Comparison of ENCODE assay signal across 1 cellular context in the genomic region with DNA sequence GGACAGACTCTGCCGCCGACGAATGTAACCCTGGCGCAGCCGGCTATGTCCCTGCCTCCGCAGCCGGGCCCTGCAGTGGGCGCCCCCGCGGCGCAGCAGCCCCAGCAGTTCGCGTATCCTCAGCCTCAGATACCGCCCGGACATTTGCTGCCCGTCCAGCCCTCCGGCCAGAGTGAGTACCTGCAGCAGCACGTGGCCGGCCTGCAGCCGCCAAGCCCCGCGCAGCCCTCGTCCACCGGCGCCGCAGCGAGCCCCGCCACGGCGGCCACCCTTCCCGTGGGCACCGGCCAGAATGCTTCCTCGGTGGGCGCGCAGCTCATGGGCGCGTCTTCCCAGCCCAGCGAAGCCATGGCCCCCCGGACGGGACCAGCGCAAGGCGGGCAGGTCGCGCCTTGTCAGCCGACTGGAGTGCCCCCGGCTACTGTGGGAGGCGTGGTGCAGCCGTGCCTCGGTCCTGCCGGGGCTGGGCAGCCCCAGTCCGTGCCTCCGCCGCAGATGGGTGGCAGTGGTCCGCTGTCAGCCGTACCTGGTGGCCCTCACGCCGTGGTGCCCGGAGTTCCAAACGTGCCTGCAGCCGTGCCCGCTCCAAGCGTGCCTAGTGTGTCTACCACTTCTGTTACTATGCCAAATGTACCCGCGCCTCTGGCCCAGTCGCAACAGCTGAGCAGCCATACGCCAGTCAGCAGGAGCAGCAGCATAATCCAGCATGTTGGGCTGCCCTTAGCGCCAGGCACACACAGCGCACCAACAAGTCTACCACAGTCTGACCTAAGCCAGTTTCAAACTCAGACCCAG.
TF ChIP-seq lines count a peak whose summit lies in the region.

No MANE protein-coding gene starts in this region.

TF ChIP-seq in HepG2, 621 proteins besides CTCF, POLR2A, EP300 and RAD21 (continued from another document):
- TF ChIP-seq, protein P1, sequence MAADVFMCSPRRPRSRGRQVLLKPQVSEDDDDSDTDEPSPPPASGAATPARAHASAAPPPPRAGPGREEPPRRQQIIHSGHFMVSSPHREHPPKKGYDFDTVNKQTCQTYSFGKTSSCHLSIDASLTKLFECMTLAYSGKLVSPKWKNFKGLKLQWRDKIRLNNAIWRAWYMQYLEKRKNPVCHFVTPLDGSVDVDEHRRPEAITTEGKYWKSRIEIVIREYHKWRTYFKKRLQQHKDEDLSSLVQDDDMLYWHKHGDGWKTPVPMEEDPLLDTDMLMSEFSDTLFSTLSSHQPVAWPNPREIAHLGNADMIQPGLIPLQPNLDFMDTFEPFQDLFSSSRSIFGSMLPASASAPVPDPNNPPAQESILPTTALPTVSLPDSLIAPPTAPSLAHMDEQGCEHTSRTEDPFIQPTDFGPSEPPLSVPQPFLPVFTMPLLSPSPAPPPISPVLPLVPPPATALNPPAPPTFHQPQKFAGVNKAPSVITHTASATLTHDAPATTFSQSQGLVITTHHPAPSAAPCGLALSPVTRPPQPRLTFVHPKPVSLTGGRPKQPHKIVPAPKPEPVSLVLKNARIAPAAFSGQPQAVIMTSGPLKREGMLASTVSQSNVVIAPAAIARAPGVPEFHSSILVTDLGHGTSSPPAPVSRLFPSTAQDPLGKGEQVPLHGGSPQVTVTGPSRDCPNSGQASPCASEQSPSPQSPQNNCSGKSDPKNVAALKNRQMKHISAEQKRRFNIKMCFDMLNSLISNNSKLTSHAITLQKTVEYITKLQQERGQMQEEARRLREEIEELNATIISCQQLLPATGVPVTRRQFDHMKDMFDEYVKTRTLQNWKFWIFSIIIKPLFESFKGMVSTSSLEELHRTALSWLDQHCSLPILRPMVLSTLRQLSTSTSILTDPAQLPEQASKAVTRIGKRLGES (CRISPR knock-in tag; IDR thresholded peaks at IDR 0.05; ENCODE audit: borderline replicate concordance) = no peak
- 0 out of 2 replicates have a peak, but pooled peaks have one; percentile 4 for TF ChIP-seq FOXO1 (CRISPR knock-in tag; IDR thresholded peaks at IDR 0.05)
- TF ChIP-seq, protein P2, sequence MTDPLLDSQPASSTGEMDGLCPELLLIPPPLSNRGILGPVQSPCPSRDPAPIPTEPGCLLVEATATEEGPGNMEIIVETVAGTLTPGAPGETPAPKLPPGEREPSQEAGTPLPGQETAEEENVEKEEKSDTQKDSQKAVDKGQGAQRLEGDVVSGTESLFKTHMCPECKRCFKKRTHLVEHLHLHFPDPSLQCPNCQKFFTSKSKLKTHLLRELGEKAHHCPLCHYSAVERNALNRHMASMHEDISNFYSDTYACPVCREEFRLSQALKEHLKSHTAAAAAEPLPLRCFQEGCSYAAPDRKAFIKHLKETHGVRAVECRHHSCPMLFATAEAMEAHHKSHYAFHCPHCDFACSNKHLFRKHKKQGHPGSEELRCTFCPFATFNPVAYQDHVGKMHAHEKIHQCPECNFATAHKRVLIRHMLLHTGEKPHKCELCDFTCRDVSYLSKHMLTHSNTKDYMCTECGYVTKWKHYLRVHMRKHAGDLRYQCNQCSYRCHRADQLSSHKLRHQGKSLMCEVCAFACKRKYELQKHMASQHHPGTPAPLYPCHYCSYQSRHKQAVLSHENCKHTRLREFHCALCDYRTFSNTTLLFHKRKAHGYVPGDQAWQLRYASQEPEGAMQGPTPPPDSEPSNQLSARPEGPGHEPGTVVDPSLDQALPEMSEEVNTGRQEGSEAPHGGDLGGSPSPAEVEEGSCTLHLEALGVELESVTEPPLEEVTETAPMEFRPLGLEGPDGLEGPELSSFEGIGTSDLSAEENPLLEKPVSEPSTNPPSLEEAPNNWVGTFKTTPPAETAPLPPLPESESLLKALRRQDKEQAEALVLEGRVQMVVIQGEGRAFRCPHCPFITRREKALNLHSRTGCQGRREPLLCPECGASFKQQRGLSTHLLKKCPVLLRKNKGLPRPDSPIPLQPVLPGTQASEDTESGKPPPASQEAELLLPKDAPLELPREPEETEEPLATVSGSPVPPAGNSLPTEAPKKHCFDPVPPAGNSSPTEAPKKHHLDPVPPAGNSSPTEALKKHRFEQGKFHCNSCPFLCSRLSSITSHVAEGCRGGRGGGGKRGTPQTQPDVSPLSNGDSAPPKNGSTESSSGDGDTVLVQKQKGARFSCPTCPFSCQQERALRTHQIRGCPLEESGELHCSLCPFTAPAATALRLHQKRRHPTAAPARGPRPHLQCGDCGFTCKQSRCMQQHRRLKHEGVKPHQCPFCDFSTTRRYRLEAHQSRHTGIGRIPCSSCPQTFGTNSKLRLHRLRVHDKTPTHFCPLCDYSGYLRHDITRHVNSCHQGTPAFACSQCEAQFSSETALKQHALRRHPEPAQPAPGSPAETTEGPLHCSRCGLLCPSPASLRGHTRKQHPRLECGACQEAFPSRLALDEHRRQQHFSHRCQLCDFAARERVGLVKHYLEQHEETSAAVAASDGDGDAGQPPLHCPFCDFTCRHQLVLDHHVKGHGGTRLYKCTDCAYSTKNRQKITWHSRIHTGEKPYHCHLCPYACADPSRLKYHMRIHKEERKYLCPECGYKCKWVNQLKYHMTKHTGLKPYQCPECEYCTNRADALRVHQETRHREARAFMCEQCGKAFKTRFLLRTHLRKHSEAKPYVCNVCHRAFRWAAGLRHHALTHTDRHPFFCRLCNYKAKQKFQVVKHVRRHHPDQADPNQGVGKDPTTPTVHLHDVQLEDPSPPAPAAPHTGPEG (CRISPR knock-in tag; IDR thresholded peaks at IDR 0.05) = 0 out of 2 replicates have a peak, but pooled peaks have one; percentile 13
- no peak for TF ChIP-seq ZBTB3 (CRISPR knock-in tag; IDR thresholded peaks at IDR 0.05; ENCODE audit: borderline replicate concordance, low read depth)
- TF ChIP-seq SNAI1 (CRISPR knock-in tag; IDR thresholded peaks at IDR 0.05; ENCODE audit: borderline replicate concordance) = 0 out of 2 replicates have a peak, but pooled peaks have one; percentile 35
- TF ChIP-seq, protein P3, sequence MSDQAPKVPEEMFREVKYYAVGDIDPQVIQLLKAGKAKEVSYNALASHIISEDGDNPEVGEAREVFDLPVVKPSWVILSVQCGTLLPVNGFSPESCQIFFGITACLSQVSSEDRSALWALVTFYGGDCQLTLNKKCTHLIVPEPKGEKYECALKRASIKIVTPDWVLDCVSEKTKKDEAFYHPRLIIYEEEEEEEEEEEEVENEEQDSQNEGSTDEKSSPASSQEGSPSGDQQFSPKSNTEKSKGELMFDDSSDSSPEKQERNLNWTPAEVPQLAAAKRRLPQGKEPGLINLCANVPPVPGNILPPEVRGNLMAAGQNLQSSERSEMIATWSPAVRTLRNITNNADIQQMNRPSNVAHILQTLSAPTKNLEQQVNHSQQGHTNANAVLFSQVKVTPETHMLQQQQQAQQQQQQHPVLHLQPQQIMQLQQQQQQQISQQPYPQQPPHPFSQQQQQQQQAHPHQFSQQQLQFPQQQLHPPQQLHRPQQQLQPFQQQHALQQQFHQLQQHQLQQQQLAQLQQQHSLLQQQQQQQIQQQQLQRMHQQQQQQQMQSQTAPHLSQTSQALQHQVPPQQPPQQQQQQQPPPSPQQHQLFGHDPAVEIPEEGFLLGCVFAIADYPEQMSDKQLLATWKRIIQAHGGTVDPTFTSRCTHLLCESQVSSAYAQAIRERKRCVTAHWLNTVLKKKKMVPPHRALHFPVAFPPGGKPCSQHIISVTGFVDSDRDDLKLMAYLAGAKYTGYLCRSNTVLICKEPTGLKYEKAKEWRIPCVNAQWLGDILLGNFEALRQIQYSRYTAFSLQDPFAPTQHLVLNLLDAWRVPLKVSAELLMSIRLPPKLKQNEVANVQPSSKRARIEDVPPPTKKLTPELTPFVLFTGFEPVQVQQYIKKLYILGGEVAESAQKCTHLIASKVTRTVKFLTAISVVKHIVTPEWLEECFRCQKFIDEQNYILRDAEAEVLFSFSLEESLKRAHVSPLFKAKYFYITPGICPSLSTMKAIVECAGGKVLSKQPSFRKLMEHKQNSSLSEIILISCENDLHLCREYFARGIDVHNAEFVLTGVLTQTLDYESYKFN (CRISPR knock-in tag; conservative IDR thresholded peaks at IDR 0.05) = no peak
- TF ChIP-seq, protein P4, sequence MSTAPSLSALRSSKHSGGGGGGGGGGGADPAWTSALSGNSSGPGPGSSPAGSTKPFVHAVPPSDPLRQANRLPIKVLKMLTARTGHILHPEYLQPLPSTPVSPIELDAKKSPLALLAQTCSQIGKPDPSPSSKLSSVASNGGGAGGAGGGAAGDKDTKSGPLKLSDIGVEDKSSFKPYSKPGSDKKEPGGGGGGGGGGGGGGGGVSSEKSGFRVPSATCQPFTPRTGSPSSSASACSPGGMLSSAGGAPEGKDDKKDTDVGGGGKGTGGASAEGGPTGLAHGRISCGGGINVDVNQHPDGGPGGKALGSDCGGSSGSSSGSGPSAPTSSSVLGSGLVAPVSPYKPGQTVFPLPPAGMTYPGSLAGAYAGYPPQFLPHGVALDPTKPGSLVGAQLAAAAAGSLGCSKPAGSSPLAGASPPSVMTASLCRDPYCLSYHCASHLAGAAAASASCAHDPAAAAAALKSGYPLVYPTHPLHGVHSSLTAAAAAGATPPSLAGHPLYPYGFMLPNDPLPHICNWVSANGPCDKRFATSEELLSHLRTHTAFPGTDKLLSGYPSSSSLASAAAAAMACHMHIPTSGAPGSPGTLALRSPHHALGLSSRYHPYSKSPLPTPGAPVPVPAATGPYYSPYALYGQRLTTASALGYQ (CRISPR knock-in tag; IDR thresholded peaks at IDR 0.05) = 0 out of 2 replicates have a peak, but pooled peaks have one; percentile 15
- TF ChIP-seq, protein P5, sequence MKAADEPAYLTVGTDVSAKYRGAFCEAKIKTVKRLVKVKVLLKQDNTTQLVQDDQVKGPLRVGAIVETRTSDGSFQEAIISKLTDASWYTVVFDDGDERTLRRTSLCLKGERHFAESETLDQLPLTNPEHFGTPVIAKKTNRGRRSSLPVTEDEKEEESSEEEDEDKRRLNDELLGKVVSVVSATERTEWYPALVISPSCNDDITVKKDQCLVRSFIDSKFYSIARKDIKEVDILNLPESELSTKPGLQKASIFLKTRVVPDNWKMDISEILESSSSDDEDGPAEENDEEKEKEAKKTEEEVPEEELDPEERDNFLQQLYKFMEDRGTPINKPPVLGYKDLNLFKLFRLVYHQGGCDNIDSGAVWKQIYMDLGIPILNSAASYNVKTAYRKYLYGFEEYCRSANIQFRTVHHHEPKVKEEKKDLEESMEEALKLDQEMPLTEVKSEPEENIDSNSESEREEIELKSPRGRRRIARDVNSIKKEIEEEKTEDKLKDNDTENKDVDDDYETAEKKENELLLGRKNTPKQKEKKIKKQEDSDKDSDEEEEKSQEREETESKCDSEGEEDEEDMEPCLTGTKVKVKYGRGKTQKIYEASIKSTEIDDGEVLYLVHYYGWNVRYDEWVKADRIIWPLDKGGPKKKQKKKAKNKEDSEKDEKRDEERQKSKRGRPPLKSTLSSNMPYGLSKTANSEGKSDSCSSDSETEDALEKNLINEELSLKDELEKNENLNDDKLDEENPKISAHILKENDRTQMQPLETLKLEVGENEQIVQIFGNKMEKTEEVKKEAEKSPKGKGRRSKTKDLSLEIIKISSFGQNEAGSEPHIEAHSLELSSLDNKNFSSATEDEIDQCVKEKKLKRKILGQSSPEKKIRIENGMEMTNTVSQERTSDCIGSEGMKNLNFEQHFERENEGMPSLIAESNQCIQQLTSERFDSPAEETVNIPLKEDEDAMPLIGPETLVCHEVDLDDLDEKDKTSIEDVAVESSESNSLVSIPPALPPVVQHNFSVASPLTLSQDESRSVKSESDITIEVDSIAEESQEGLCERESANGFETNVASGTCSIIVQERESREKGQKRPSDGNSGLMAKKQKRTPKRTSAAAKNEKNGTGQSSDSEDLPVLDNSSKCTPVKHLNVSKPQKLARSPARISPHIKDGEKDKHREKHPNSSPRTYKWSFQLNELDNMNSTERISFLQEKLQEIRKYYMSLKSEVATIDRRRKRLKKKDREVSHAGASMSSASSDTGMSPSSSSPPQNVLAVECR (CRISPR knock-in tag; IDR thresholded peaks at IDR 0.05; ENCODE audit: borderline replicate concordance) = peak; percentile 73
- TF ChIP-seq, protein P6, sequence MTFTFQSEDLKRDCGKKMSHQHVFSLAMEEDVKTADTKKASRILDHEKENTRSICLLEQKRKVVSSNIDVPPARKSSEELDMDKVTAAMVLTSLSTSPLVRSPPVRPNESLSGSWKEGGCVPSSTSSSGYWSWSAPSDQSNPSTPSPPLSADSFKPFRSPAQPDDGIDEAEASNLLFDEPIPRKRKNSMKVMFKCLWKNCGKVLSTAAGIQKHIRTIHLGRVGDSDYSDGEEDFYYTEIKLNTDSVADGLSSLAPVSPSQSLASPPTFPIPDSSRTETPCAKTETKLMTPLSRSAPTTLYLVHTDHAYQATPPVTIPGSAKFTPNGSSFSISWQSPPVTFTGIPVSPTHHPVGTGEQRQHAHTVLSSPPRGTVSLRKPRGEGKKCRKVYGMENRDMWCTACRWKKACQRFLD (CRISPR knock-in tag; IDR thresholded peaks at IDR 0.05; ENCODE audit: borderline replicate concordance) = 0 out of 2 replicates have a peak, but pooled peaks have one; percentile 43
- TF ChIP-seq, protein P7, sequence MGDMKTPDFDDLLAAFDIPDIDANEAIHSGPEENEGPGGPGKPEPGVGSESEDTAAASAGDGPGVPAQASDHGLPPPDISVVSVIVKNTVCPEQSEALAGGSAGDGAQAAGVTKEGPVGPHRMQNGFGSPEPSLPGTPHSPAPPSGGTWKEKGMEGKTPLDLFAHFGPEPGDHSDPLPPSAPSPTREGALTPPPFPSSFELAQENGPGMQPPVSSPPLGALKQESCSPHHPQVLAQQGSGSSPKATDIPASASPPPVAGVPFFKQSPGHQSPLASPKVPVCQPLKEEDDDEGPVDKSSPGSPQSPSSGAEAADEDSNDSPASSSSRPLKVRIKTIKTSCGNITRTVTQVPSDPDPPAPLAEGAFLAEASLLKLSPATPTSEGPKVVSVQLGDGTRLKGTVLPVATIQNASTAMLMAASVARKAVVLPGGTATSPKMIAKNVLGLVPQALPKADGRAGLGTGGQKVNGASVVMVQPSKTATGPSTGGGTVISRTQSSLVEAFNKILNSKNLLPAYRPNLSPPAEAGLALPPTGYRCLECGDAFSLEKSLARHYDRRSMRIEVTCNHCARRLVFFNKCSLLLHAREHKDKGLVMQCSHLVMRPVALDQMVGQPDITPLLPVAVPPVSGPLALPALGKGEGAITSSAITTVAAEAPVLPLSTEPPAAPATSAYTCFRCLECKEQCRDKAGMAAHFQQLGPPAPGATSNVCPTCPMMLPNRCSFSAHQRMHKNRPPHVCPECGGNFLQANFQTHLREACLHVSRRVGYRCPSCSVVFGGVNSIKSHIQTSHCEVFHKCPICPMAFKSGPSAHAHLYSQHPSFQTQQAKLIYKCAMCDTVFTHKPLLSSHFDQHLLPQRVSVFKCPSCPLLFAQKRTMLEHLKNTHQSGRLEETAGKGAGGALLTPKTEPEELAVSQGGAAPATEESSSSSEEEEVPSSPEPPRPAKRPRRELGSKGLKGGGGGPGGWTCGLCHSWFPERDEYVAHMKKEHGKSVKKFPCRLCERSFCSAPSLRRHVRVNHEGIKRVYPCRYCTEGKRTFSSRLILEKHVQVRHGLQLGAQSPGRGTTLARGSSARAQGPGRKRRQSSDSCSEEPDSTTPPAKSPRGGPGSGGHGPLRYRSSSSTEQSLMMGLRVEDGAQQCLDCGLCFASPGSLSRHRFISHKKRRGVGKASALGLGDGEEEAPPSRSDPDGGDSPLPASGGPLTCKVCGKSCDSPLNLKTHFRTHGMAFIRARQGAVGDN (CRISPR knock-in tag; IDR thresholded peaks at IDR 0.05) = peak; percentile 86
TF ChIP-seq in HepG2: peak in this region for 64.
